15 cellular contexts compared by ENCODE assay signal in genomic region chr5:50547303-50547702, GRCh38.
DNase-seq lines count a peak whose midpoint lies in the region; ATAC-seq lines count a peak whose summit lies in the region.
"Had no signal": no experiment of that assay in that cellular context is flagged by ENCODE, and none has a peak within 500 bp of the region (broad histone marks: within the 10 kb centered on the region; RNA-seq: fewer than 3 reads in every experiment).

No MANE protein-coding gene starts in this region.

- no peak overlapping the region for H3K9ac ChIP-seq in BLaER1 treated with 17β-estradiol and CSF1 and Interleukin-3, amounts not matched to agents 10 nM and 100 nM
- H3K9ac ChIP-seq: SK-N-SH had no signal

- H3K4me3 ChIP-seq in BLaER1 treated with 17β-estradiol and CSF1 and Interleukin-3, amounts not matched to agents 10 nM and 100 nM, result no peak overlapping the region
- H3K4me3 ChIP-seq: esophagus squamous epithelium, uterus had no signal

- peaks cover 6 to 16% (median 13%) of the 10 kb centered on the region in 10 experiments; a peak in 15 of 20 replicates for H3K4me1 ChIP-seq in BLaER1 treated with 17β-estradiol and CSF1 and Interleukin-3, amounts not matched to agents 10 nM and 100 nM
- H3K4me1 ChIP-seq: esophagus squamous epithelium, uterus had no signal

- ATAC-seq in GM19372 (IDR thresholded peaks at IDR 0.05; ENCODE audit: low read depth, unreplicated experiment) (peak; percentile 92), HG02981 (IDR thresholded peaks at IDR 0.05; ENCODE audit: unreplicated experiment) (peak; percentile 68)
- ATAC-seq in stimulated activated naive CD8-positive, alpha-beta T cell treated with anti-CD3 and anti-CD28 coated beads, Interleukin-15, Interleukin-2, amounts not matched to agents 100 U/mL and 50 U/mL, for 24 hours, result no peak

- DNase-seq in NAMALWA (ENCODE audit: low spot score) (peak; percentile 41), mesenteric fat pad (ENCODE audit: low spot score) (no peak), GOT3 (lab: John Stamatoyannopoulos, UW) (no peak)
- DNase-seq in stimulated activated naive CD8-positive, alpha-beta T cell treated with anti-CD3 and anti-CD28 coated beads, Interleukin-15, Interleukin-2, amounts not matched to agents 100 U/mL and 50 U/mL, for 24 hours, result no peak
- DNase-seq in activated CD8-positive, alpha-beta memory T cell treated with anti-CD3 and anti-CD28 coated beads for 24 hours, result no peak
- DNase-seq: activated CD8-positive, alpha-beta memory T cell treated with anti-CD3 and anti-CD28 coated beads, Interleukin-2, amount 50 U/mL, for 4 hours; esophagus squamous epithelium; NCI-H2029 treated with DMSO at 0.1 percent for 48 hours; posterior cingulate gyrus; SK-N-SH; uterus had no signal

- no peaks in the 10 kb centered on the region for H4K20me1 ChIP-seq in BLaER1 treated with 17β-estradiol and CSF1 and Interleukin-3, amounts not matched to agents 10 nM and 100 nM

- H3K27ac ChIP-seq in BLaER1 treated with 17β-estradiol and CSF1 and Interleukin-3, amounts not matched to agents 10 nM and 100 nM, result no peak overlapping the region
- H3K27ac ChIP-seq: esophagus squamous epithelium, HL-60, uterus had no signal

- H3K4me2 ChIP-seq in BLaER1 treated with 17β-estradiol and CSF1 and Interleukin-3, amounts not matched to agents 10 nM and 100 nM, result peak overlapping the region in 10 of 11 experiments; percentile 3 to 58 (median 28); a peak in 15 of 22 replicates
- H3K4me2 ChIP-seq: SK-N-SH had no signal

- no peaks in the 10 kb centered on the region for H3K36me3 ChIP-seq in BLaER1 treated with 17β-estradiol and CSF1 and Interleukin-3, amounts not matched to agents 10 nM and 100 nM
- H3K36me3 ChIP-seq: esophagus squamous epithelium, uterus had no signal

- H3K27me3 ChIP-seq in BLaER1 treated with 17β-estradiol and CSF1 and Interleukin-3, amounts not matched to agents 10 nM and 100 nM, result no peaks in the 10 kb centered on the region
- H3K27me3 ChIP-seq: esophagus squamous epithelium, uterus had no signal

- peaks cover 4 to 13% (median 10%) of the 10 kb centered on the region in 11 experiments; a peak in 14 of 22 replicates for H3K9me3 ChIP-seq in BLaER1 treated with 17β-estradiol and CSF1 and Interleukin-3, amounts not matched to agents 10 nM and 100 nM (replicated peaks in 1 of 11)
- H3K9me3 ChIP-seq: esophagus squamous epithelium, SK-N-SH, uterus had no signal
